In the genomic region with DNA sequence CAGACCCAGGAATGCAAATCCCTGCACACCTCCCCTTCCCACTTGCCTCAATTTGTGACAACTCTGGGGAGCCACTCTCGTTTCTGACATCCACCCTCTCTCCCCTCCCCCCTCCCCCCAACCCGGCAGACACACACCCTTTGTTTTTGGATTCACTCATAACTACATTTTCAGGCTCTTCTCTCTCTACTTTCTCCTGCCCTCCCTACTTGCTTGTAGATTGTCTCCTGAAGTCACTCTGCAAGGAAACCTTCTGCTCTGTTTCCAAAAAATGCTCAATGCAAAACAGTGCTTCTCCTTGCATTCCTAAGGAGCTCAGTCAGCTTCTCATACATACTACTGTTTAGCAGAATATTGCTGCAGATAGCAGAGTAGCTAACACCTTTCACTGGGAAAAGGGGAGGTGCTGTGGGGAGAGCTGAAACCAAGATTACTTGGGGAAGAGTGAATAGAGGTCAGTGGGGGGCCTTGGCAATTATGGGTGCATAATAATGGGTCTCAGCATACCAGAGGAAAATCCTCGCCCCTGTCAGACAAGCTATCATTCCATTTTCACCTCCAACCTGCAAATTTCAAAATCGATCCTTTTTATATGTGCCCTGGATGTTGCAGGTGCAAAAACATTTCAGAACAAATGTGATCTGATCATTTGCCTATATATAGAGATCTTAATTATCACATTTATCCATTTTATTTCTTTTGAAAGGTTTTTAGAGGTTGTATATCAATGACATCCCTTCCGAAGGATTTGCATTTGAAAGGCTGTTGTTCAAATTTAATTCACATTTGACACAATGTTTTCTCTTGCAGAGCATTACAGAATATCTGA, we compare ENCODE assay signal across 19 cellular contexts.
"Had no signal": no experiment of that assay in that cellular context is flagged by ENCODE, and none has a peak within 500 bp of the region (broad histone marks: within the 10 kb centered on the region; RNA-seq: fewer than 3 reads in every experiment).

No MANE protein-coding gene starts in this region.

- H3K4me3 Mint-ChIP-seq: activated B cell treated with CpG ODN at 0.5 μM for 24 hours; activated CD4-positive, alpha-beta T cell treated with anti-CD3 and anti-CD28 coated beads, Interleukin-2, amount 10 ng/mL, durations not matched to agents 7 days and 5 days; activated naive CD4-positive, alpha-beta T cell treated with anti-CD3 and anti-CD28 coated beads, Interleukin-2, amount 50 U/mL, for 24 hours; natural killer cell treated with Interleukin-12 subunit alpha and Interleukin-12 subunit beta and Interleukin-15 and Interleukin-18, amount 100 ng/mL, for 72 hours; T-helper 17 cell had no signal

- DNase-seq: activated B cell treated with CpG ODN at 0.5 μM for 24 hours; activated CD4-positive, alpha-beta T cell treated with anti-CD3 and anti-CD28 coated beads, Interleukin-2, amount 10 ng/mL, durations not matched to agents 7 days and 5 days; activated CD8-positive, alpha-beta memory T cell treated with anti-CD3 and anti-CD28 coated beads for 24 hours; activated T-cell treated with anti-CD3 and anti-CD28 coated beads for 4 hours; amniotic stem cell; brain microvascular endothelial cell; cerebellar nuclear complex; dermis blood vessel endothelial cell; ovary; sigmoid colon; stimulated activated CD4-positive, alpha-beta T cell treated with anti-CD3 and anti-CD28 coated beads, Interleukin-2, amount 100 ng/mL, for 24 hours; stimulated activated naive CD4-positive, alpha-beta T cell; substantia nigra; T-helper 17 cell; transverse colon had no signal

- H3K9me3 ChIP-seq: esophagus muscularis mucosa, ovary, sigmoid colon, transverse colon had no signal

- H3K27ac ChIP-seq: brain microvascular endothelial cell, esophagus muscularis mucosa, ovary, sigmoid colon, transverse colon had no signal

- H3K27ac Mint-ChIP-seq: activated B cell treated with CpG ODN at 0.5 μM for 24 hours; activated CD4-positive, alpha-beta T cell treated with anti-CD3 and anti-CD28 coated beads, Interleukin-2, amount 10 ng/mL, durations not matched to agents 7 days and 5 days; activated naive CD4-positive, alpha-beta T cell treated with anti-CD3 and anti-CD28 coated beads, Interleukin-2, amount 50 U/mL, for 24 hours; natural killer cell treated with Interleukin-12 subunit alpha and Interleukin-12 subunit beta and Interleukin-15 and Interleukin-18, amount 100 ng/mL, for 72 hours; T-helper 17 cell had no signal

- H3K36me3 Mint-ChIP-seq: activated naive CD4-positive, alpha-beta T cell treated with anti-CD3 and anti-CD28 coated beads, Interleukin-2, amount 50 U/mL, for 24 hours had no signal

- ATAC-seq: left lobe of liver; natural killer cell treated with Interleukin-12 subunit alpha and Interleukin-12 subunit beta and Interleukin-15 and Interleukin-18, amount 100 ng/mL, for 72 hours; T-helper 17 cell had no signal

- H3K4me3 ChIP-seq: esophagus muscularis mucosa, ovary, sigmoid colon, transverse colon had no signal

- H3K4me1 ChIP-seq: esophagus muscularis mucosa, sigmoid colon, transverse colon had no signal

- H3K27me3 Mint-ChIP-seq: activated B cell treated with CpG ODN at 0.5 μM for 24 hours; activated CD4-positive, alpha-beta T cell treated with anti-CD3 and anti-CD28 coated beads, Interleukin-2, amount 10 ng/mL, durations not matched to agents 7 days and 5 days; activated naive CD4-positive, alpha-beta T cell treated with anti-CD3 and anti-CD28 coated beads, Interleukin-2, amount 50 U/mL, for 24 hours; natural killer cell treated with Interleukin-12 subunit alpha and Interleukin-12 subunit beta and Interleukin-15 and Interleukin-18, amount 100 ng/mL, for 72 hours; T-helper 17 cell had no signal

- H3K27me3 ChIP-seq: brain microvascular endothelial cell, esophagus muscularis mucosa, ovary, sigmoid colon, transverse colon had no signal

- H3K4me1 Mint-ChIP-seq: activated B cell treated with CpG ODN at 0.5 μM for 24 hours; activated CD4-positive, alpha-beta T cell treated with anti-CD3 and anti-CD28 coated beads, Interleukin-2, amount 10 ng/mL, durations not matched to agents 7 days and 5 days; activated naive CD4-positive, alpha-beta T cell treated with anti-CD3 and anti-CD28 coated beads, Interleukin-2, amount 50 U/mL, for 24 hours; T-helper 17 cell had no signal

- H3K36me3 ChIP-seq: brain microvascular endothelial cell, esophagus muscularis mucosa, ovary, sigmoid colon, transverse colon had no signal
